Comparison of ENCODE assay signal across 9 cellular contexts in genomic region chr22:40238425-40239344, GRCh38.
A peak's percentile ranks its signal among the peaks of the same experiment; 100 is the strongest.
DNase-seq lines count a peak whose midpoint lies in the region; ATAC-seq and TF ChIP-seq lines count a peak whose summit lies in the region.
"Had no signal": no experiment of that assay in that cellular context is flagged by ENCODE, and none has a peak within 500 bp of the region (broad histone marks: within the 10 kb centered on the region; RNA-seq: fewer than 3 reads in every experiment).

No MANE protein-coding gene starts in this region.

- no peaks in the 10 kb centered on the region for H3K9me3 Mint-ChIP-seq in chondrocyte (ENCODE audit: low read depth)

- peak overlapping the region; percentile 24; the same call in 1 of the 2 replicates for H3K4me2 ChIP-seq in KMS-11

- no peaks in the 10 kb centered on the region for H3K9me3 ChIP-seq in mucosa of descending colon

- no peak overlapping the region for H3K4me3 ChIP-seq in KMS-11 (IDR thresholded peaks at IDR 0.05; ENCODE audit: insufficient read depth, low read depth, low read length)
- H3K4me3 ChIP-seq in mucosa of descending colon = no peak overlapping the region

- no peak for TF ChIP-seq CTCF in KMS-11 (conservative IDR thresholded peaks at IDR 0.05; ENCODE audit: low read depth, low read length)
- no peak for TF ChIP-seq CTCF in chondrocyte (IDR thresholded peaks at IDR 0.05)
- no peak for TF ChIP-seq CTCF in mucosa of descending colon (IDR thresholded peaks at IDR 0.05)

- ATAC-seq in mucosa of descending colon = peak; percentile 32

- no peaks in the 10 kb centered on the region for H3K27me3 Mint-ChIP-seq in chondrocyte (ENCODE audit: low read depth)

- H3K27me3 ChIP-seq in KMS-11 (ENCODE audit: insufficient read depth, low read depth) = no peaks in the 10 kb centered on the region

- H3K79me2 ChIP-seq in KMS-11 (ENCODE audit: insufficient read depth, low read depth) = peaks cover 35% of the 10 kb centered on the region; the same call in 1 of the 2 replicates

- DNase-seq in AG08396 (ENCODE audit: low spot score) = peak; percentile 46
- DNase-seq in chondrocyte (ENCODE audit: low spot score) = no peak
- DNase-seq in mucosa of descending colon = no peak
- DNase-seq in GOT3 (lab: John Stamatoyannopoulos, UW) = no peak
- no peak for DNase-seq in activated CD4-positive, CD25-positive, alpha-beta regulatory T cell (lab: John Stamatoyannopoulos, UW)
- no peak for DNase-seq in NCI-H2171 treated with DMSO at 0.1 percent for 48 hours (lab: John Stamatoyannopoulos, UW)
- no peak for DNase-seq in NCI-H1417 treated with DMSO at 0.1 percent for 48 hours (lab: John Stamatoyannopoulos, UW)
- DNase-seq: NCI-H2081 had no signal

- H3K4me3 Mint-ChIP-seq in chondrocyte (ENCODE audit: unreplicated experiment) = peak overlapping the region; percentile 33

- H3K27ac ChIP-seq in KMS-11 = no peak overlapping the region

- intact Hi-C loops in mucosa of descending colon (cut with DNase I, micrococcal nuclease) = no loop called here

- peaks cover 1% of the 10 kb centered on the region for H3K36me3 Mint-ChIP-seq in chondrocyte (ENCODE audit: low read depth)

- H3K4me1 ChIP-seq in KMS-11 (ENCODE audit: low read depth, poor library complexity, severe bottlenecking) (peaks cover 22% of the 10 kb centered on the region), mucosa of descending colon (ENCODE audit: low read depth) (peaks cover 10% of the 10 kb centered on the region)

- peak overlapping the region; percentile 84 for H3K27ac Mint-ChIP-seq in chondrocyte (ENCODE audit: unreplicated experiment)

- peaks cover 56% of the 10 kb centered on the region for H3K4me1 Mint-ChIP-seq in chondrocyte (ENCODE audit: low read depth)

- H3K9ac ChIP-seq in KMS-11 = no peak overlapping the region

- H2AFZ ChIP-seq in KMS-11 (ENCODE audit: low read depth) = no peak overlapping the region

- H3K36me3 ChIP-seq in KMS-11 (ENCODE audit: insufficient read depth) (no peaks in the 10 kb centered on the region), mucosa of descending colon (ENCODE audit: low read depth) (no peaks in the 10 kb centered on the region)

- H4K20me1 ChIP-seq in KMS-11 (ENCODE audit: insufficient read depth) = no peaks in the 10 kb centered on the region
